1 cellular context compared by ENCODE assay signal in the genomic region with DNA sequence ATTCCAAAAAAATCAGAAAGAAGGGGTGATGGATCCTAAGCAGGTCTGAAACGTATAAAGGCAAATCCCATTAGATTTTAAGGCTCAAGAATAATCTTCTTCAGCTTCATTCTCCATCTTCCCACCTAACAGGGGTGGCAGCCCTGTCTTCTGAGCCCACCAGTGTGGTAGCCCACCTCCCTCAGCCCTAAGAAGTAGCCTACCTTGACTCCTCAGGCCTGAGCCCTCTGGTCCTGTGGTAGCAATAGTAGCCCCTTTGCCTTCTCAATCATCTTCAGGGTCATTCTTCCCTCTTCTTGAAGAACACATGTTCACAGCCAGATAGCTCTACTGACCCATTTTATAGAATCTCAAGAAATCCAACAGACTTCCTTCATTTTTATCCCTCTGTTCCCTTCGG.
TF ChIP-seq lines count a peak whose summit lies in the region.

No MANE protein-coding gene starts in this region.

TF ChIP-seq in GM23338, 12 proteins besides CTCF, POLR2A, EP300 and RAD21:
- TF ChIP-seq, protein P1, sequence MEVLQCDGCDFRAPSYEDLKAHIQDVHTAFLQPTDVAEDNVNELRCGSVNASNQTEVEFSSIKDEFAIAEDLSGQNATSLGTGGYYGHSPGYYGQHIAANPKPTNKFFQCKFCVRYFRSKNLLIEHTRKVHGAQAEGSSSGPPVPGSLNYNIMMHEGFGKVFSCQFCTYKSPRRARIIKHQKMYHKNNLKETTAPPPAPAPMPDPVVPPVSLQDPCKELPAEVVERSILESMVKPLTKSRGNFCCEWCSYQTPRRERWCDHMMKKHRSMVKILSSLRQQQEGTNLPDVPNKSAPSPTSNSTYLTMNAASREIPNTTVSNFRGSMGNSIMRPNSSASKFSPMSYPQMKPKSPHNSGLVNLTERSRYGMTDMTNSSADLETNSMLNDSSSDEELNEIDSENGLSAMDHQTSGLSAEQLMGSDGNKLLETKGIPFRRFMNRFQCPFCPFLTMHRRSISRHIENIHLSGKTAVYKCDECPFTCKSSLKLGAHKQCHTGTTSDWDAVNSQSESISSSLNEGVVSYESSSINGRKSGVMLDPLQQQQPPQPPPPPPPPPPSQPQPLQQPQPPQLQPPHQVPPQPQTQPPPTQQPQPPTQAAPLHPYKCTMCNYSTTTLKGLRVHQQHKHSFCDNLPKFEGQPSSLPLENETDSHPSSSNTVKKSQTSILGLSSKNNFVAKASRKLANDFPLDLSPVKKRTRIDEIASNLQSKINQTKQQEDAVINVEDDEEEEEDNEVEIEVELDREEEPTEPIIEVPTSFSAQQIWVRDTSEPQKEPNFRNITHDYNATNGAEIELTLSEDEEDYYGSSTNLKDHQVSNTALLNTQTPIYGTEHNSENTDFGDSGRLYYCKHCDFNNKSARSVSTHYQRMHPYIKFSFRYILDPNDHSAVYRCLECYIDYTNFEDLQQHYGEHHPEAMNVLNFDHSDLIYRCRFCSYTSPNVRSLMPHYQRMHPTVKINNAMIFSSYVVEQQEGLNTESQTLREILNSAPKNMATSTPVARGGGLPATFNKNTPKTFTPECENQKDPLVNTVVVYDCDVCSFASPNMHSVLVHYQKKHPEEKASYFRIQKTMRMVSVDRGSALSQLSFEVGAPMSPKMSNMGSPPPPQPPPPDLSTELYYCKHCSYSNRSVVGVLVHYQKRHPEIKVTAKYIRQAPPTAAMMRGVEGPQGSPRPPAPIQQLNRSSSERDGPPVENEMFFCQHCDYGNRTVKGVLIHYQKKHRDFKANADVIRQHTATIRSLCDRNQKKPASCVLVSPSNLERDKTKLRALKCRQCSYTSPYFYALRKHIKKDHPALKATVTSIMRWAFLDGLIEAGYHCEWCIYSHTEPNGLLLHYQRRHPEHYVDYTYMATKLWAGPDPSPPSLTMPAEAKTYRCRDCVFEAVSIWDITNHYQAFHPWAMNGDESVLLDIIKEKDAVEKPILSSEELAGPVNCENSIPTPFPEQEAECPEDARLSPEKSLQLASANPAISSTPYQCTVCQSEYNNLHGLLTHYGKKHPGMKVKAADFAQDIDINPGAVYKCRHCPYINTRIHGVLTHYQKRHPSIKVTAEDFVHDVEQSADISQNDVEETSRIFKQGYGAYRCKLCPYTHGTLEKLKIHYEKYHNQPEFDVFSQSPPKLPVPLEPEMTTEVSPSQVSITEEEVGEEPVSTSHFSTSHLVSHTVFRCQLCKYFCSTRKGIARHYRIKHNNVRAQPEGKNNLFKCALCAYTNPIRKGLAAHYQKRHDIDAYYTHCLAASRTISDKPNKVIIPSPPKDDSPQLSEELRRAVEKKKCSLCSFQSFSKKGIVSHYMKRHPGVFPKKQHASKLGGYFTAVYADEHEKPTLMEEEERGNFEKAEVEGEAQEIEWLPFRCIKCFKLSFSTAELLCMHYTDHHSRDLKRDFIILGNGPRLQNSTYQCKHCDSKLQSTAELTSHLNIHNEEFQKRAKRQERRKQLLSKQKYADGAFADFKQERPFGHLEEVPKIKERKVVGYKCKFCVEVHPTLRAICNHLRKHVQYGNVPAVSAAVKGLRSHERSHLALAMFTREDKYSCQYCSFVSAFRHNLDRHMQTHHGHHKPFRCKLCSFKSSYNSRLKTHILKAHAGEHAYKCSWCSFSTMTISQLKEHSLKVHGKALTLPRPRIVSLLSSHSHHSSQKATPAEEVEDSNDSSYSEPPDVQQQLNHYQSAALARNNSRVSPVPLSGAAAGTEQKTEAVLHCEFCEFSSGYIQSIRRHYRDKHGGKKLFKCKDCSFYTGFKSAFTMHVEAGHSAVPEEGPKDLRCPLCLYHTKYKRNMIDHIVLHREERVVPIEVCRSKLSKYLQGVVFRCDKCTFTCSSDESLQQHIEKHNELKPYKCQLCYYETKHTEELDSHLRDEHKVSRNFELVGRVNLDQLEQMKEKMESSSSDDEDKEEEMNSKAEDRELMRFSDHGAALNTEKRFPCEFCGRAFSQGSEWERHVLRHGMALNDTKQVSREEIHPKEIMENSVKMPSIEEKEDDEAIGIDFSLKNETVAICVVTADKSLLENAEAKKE (CRISPR knock-in tag; IDR thresholded peaks at IDR 0.05), result no peak
- TF ChIP-seq ZNF114 (CRISPR knock-in tag; IDR thresholded peaks at IDR 0.05) (no peak), STAT1 (IDR thresholded peaks at IDR 0.05; ENCODE audit: unreplicated experiment) (no peak), NANOG (IDR thresholded peaks at IDR 0.05; ENCODE audit: borderline replicate concordance) (no peak), EZH2 (IDR thresholded peaks at IDR 0.05; ENCODE audit: low read depth, unreplicated experiment) (no peak), EZH2phosphoT487 (IDR thresholded peaks at IDR 0.05; ENCODE audit: unreplicated experiment) (no peak), ZNF331 (CRISPR knock-in tag; IDR thresholded peaks at IDR 0.05; ENCODE audit: low read depth) (no peak), CREB1 (CRISPR knock-in tag; IDR thresholded peaks at IDR 0.05; ENCODE audit: low read depth) (no peak)
- TF ChIP-seq, protein P2, sequence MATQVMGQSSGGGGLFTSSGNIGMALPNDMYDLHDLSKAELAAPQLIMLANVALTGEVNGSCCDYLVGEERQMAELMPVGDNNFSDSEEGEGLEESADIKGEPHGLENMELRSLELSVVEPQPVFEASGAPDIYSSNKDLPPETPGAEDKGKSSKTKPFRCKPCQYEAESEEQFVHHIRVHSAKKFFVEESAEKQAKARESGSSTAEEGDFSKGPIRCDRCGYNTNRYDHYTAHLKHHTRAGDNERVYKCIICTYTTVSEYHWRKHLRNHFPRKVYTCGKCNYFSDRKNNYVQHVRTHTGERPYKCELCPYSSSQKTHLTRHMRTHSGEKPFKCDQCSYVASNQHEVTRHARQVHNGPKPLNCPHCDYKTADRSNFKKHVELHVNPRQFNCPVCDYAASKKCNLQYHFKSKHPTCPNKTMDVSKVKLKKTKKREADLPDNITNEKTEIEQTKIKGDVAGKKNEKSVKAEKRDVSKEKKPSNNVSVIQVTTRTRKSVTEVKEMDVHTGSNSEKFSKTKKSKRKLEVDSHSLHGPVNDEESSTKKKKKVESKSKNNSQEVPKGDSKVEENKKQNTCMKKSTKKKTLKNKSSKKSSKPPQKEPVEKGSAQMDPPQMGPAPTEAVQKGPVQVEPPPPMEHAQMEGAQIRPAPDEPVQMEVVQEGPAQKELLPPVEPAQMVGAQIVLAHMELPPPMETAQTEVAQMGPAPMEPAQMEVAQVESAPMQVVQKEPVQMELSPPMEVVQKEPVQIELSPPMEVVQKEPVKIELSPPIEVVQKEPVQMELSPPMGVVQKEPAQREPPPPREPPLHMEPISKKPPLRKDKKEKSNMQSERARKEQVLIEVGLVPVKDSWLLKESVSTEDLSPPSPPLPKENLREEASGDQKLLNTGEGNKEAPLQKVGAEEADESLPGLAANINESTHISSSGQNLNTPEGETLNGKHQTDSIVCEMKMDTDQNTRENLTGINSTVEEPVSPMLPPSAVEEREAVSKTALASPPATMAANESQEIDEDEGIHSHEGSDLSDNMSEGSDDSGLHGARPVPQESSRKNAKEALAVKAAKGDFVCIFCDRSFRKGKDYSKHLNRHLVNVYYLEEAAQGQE (IDR thresholded peaks at IDR 0.05; ENCODE audit: unreplicated experiment), result no peak
- TF ChIP-seq, protein P3, sequence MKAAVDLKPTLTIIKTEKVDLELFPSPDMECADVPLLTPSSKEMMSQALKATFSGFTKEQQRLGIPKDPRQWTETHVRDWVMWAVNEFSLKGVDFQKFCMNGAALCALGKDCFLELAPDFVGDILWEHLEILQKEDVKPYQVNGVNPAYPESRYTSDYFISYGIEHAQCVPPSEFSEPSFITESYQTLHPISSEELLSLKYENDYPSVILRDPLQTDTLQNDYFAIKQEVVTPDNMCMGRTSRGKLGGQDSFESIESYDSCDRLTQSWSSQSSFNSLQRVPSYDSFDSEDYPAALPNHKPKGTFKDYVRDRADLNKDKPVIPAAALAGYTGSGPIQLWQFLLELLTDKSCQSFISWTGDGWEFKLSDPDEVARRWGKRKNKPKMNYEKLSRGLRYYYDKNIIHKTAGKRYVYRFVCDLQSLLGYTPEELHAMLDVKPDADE (IDR thresholded peaks at IDR 0.05), result no peak
